Comparison of ENCODE assay signal across 20 cellular contexts in genomic region chr18:9557250-9557943, GRCh38.
"Had no signal": no experiment of that assay in that cellular context is flagged by ENCODE, and none has a peak within 500 bp of the region (broad histone marks: within the 10 kb centered on the region; RNA-seq: fewer than 3 reads in every experiment).

No MANE protein-coding gene starts in this region.

- H3K4me1 ChIP-seq: parathyroid adenoma had no signal

- DNase-seq: activated B cell treated with CpG ODN at 0.5 μM for 24 hours; activated CD4-positive, alpha-beta T cell treated with anti-CD3 and anti-CD28 coated beads for 36 hours; activated CD4-positive, alpha-beta T cell treated with anti-CD3 and anti-CD28 coated beads, Interleukin-2, amount 50 U/mL, for 4 hours; activated CD8-positive, alpha-beta memory T cell treated with anti-CD3 and anti-CD28 coated beads for 24 hours; activated CD8-positive, alpha-beta memory T cell treated with anti-CD3 and anti-CD28 coated beads, Interleukin-2, amount 50 U/mL, for 48 hours; activated naive CD4-positive, alpha-beta T cell treated with Interleukin-2 at 50 U/mL for 16 hours; activated naive CD8-positive, alpha-beta T cell treated with anti-CD3 and anti-CD28 coated beads for 36 hours; activated T-cell treated with anti-CD3 and anti-CD28 coated beads, Interleukin-2, amount 50 U/mL, for 4 hours; amniotic stem cell; head of caudate nucleus; islet precursor cell; right cardiac atrium; stimulated activated CD4-positive, alpha-beta T cell treated with anti-CD3 and anti-CD28 coated beads, Interleukin-1b, Interleukin-23, amount 100 ng/mL, for 48 hours; tibial artery had no signal

- H3K9ac ChIP-seq: parathyroid adenoma had no signal

- H3K27me3 ChIP-seq: cardiac muscle cell, gastroesophageal sphincter, neutrophil, tibial artery had no signal

- H3K27ac ChIP-seq: cardiac muscle cell, gastroesophageal sphincter, neutrophil, parathyroid adenoma, skin epidermis, tibial artery had no signal

- H3K9me3 ChIP-seq: neutrophil, tibial artery had no signal

- H3K4me3 ChIP-seq: cardiac muscle cell, gastroesophageal sphincter, skin epidermis, tibial artery had no signal

- H2AFZ ChIP-seq: parathyroid adenoma had no signal

- ATAC-seq: activated CD4-positive, alpha-beta T cell treated with anti-CD3 and anti-CD28 coated beads for 36 hours; activated T-cell treated with anti-CD3 and anti-CD28 coated beads, Interleukin-2, amount 50 U/mL, for 4 hours; gastroesophageal sphincter; natural killer cell treated with Interleukin-12 subunit alpha and Interleukin-12 subunit beta and Interleukin-15 and Interleukin-18, amount 100 ng/mL, for 72 hours; right cardiac atrium had no signal
